ENCODE assay signal across 12 cellular contexts in the genomic region with DNA sequence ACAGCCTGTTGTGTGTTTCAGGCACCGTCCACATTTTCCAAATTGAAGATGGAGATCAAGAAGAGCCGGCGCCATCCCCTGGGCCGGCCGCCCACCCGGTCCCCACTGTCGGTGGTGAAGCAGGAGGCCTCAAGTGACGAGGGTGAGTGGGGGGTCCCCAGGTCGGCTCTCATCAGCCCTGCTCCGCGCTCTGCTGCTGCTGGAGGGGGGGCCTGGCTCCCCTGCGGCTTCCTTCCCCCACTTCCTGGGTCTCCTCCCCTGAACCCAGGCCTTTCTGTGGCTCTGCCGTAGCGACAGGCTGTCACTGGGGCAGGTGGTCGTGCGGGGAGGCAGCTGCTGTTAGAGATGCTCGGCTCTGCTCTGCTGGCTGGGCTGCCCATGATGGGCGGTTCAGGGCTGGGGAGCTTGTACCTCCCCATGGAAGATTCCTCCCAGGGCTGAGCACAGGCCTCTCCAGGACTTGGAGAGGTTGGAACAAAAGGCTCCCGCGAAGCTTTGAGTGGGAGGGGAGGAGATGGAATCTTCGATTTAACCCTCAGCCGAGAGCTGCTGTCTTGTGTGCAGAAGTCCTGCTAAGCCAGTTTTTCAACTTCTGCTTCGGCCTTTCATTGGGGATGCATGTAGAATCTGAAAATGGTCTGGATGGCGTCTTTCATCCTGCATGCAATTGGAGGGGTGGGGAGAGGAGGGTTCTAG.
DNase-seq lines count a peak whose midpoint lies in the region; ATAC-seq, FAIRE-seq and TF ChIP-seq lines count a peak whose summit lies in the region.
"Had no signal": no experiment of that assay in that cellular context is flagged by ENCODE, and none has a peak within 500 bp of the region (broad histone marks: within the 10 kb centered on the region; RNA-seq: fewer than 3 reads in every experiment).

No MANE protein-coding gene starts in this region.

- H3K9me3 ChIP-seq in DND-41 (ENCODE audit: insufficient read depth, low read length, severe bottlenecking), result no peaks in the 10 kb centered on the region

- POLR2A ChIA-PET in activated naive CD8-positive, alpha-beta T cell treated with anti-CD3 and anti-CD28 coated beads, Interleukin-2, amount 10 ng/mL, durations not matched to agents 7 days and 5 days (lab: Charles Lee), result interaction anchor here (0.5 kb wide), 1 partner anchor 219 kb away, joined by 3 read pairs; no protein-coding TSS in a partner anchor

- H3K4me1 ChIP-seq in DND-41 (ENCODE audit: insufficient read depth, low read length), result no peaks in the 10 kb centered on the region

- H3K4me3 ChIP-seq in DND-41 (ENCODE audit: low read depth in 1 of 2, low read length in 2 of 2), result no peak overlapping the region

- no peaks in the 10 kb centered on the region for H3K9me3 Mint-ChIP-seq in activated naive CD8-positive, alpha-beta T cell treated with anti-CD3 and anti-CD28 coated beads, Interleukin-2, amount 10 ng/mL, durations not matched to agents 7 days and 5 days
- H3K9me3 Mint-ChIP-seq in neural crest cell, result no peaks in the 10 kb centered on the region

- H2AFZ ChIP-seq in DND-41 (ENCODE audit: low read depth, low read length), result no peak overlapping the region

- H3K4me2 ChIP-seq in DND-41 (ENCODE audit: insufficient read depth, low read length), result no peak overlapping the region

- H3K27me3 ChIP-seq in DND-41 (ENCODE audit: insufficient read depth, low read length, poor library complexity), result no peaks in the 10 kb centered on the region

- H3K79me2 ChIP-seq in DND-41 (ENCODE audit: insufficient read depth, low read length), result no peaks in the 10 kb centered on the region

- H3K36me3 ChIP-seq in DND-41 (ENCODE audit: insufficient read depth, low read length), result peaks cover 61% of the 10 kb centered on the region

- no peak overlapping the region for H3K27ac ChIP-seq in DND-41 (ENCODE audit: low read length)

- H3K27ac Mint-ChIP-seq in activated naive CD8-positive, alpha-beta T cell treated with anti-CD3 and anti-CD28 coated beads, Interleukin-2, amount 10 ng/mL, durations not matched to agents 7 days and 5 days, result peak overlapping the region; percentile 95
- H3K27ac Mint-ChIP-seq in neural crest cell (ENCODE audit: unreplicated experiment), result peak overlapping the region; percentile 75

- peaks cover 12% of the 10 kb centered on the region for H3K36me3 Mint-ChIP-seq in activated naive CD8-positive, alpha-beta T cell treated with anti-CD3 and anti-CD28 coated beads, Interleukin-2, amount 10 ng/mL, durations not matched to agents 7 days and 5 days
- no peaks in the 10 kb centered on the region for H3K36me3 Mint-ChIP-seq in neural crest cell (ENCODE audit: low read depth)

- no peak for FAIRE-seq in frontal cortex (lab: Jason Lieb, UNC)
- FAIRE-seq: TTC549 had no signal

- H3K9ac ChIP-seq in DND-41 (ENCODE audit: low read depth, low read length), result no peak overlapping the region

- DNase-seq in DND-41 (peak; percentile 37), HPDE6-E6E7 (ENCODE audit: extremely low spot score) (peak; percentile 28), neural crest cell (ENCODE audit: low read depth, low spot score) (no peak), frontal cortex (ENCODE audit: low spot score in 2 of 2) (no peak)
- DNase-seq in activated naive CD8-positive, alpha-beta T cell treated with anti-CD3 and anti-CD28 coated beads, Interleukin-2, amount 10 ng/mL, durations not matched to agents 7 days and 5 days, result peak; percentile 60
- no peak for DNase-seq in activated CD4-positive, alpha-beta T cell treated with anti-CD3 and anti-CD28 coated beads for 1 hour
- DNase-seq: NCI-H226; right cardiac atrium; stimulated activated naive CD4-positive, alpha-beta T cell treated with Interleukin-2 at 50 U/mL for 16 hours had no signal

- no peak for TF ChIP-seq CTCF in DND-41 (IDR thresholded peaks at IDR 0.05; ENCODE audit: borderline replicate concordance, extremely low read depth, low read length, poor library complexity, severe bottlenecking)
- TF ChIP-seq CTCF in neural crest cell (conservative IDR thresholded peaks at IDR 0.05), result no peak

- H3K27me3 Mint-ChIP-seq in activated naive CD8-positive, alpha-beta T cell treated with anti-CD3 and anti-CD28 coated beads, Interleukin-2, amount 10 ng/mL, durations not matched to agents 7 days and 5 days, result no peaks in the 10 kb centered on the region
- no peaks in the 10 kb centered on the region for H3K27me3 Mint-ChIP-seq in neural crest cell (ENCODE audit: low read depth)

- H4K20me1 ChIP-seq in DND-41 (ENCODE audit: insufficient read depth, low read length), result peaks cover 16% of the 10 kb centered on the region

- H3K4me3 Mint-ChIP-seq in activated naive CD8-positive, alpha-beta T cell treated with anti-CD3 and anti-CD28 coated beads, Interleukin-2, amount 10 ng/mL, durations not matched to agents 7 days and 5 days, result peak overlapping the region; percentile 87
- peak overlapping the region; percentile 44 for H3K4me3 Mint-ChIP-seq in neural crest cell

- peaks cover 21% of the 10 kb centered on the region for H3K4me1 Mint-ChIP-seq in activated naive CD8-positive, alpha-beta T cell treated with anti-CD3 and anti-CD28 coated beads, Interleukin-2, amount 10 ng/mL, durations not matched to agents 7 days and 5 days
- peaks cover 23% of the 10 kb centered on the region for H3K4me1 Mint-ChIP-seq in neural crest cell

- ATAC-seq in DND-41 (ENCODE audit: insufficient read depth, low read depth) (peak; percentile 57; the same call in 2 of the 3 replicates), HG02571 (IDR thresholded peaks at IDR 0.05; ENCODE audit: unreplicated experiment) (no peak), HG02759 (IDR thresholded peaks at IDR 0.05; ENCODE audit: unreplicated experiment) (no peak)
- peak; percentile 17 for ATAC-seq in activated naive CD8-positive, alpha-beta T cell treated with anti-CD3 and anti-CD28 coated beads, Interleukin-2, amount 10 ng/mL, durations not matched to agents 7 days and 5 days (ENCODE audit: low read depth)
- ATAC-seq: right cardiac atrium had no signal

Comparison
In these comparisons a context has a peak if more than half of its experiments do, and no peak if none do; other contexts are left out.
1. ATAC-seq: peak in DND-41 (single experiment) and activated naive CD8-positive, alpha-beta T cell treated with anti-CD3 and anti-CD28 coated beads, Interleukin-2, amount 10 ng/mL, durations not matched to agents 7 days and 5 days (single experiment); none in HG02571 (single experiment) and HG02759 (single experiment).
2. DNase-seq: peak in DND-41 (single experiment), HPDE6-E6E7 (single experiment) and activated naive CD8-positive, alpha-beta T cell treated with anti-CD3 and anti-CD28 coated beads, Interleukin-2, amount 10 ng/mL, durations not matched to agents 7 days and 5 days (single experiment); none in neural crest cell (single experiment), frontal cortex (0 of 2) and activated CD4-positive, alpha-beta T cell treated with anti-CD3 and anti-CD28 coated beads for 1 hour (single experiment).